Comparison of ENCODE assay signal across 1 cellular context in genomic region chr6:110179406-110180227, GRCh38.
A peak's percentile ranks its signal among the peaks of the same experiment; 100 is the strongest.
TF ChIP-seq lines count a peak whose summit lies in the region.

WASF1 (minus strand) TSS chr6:110179670; CDS start chr6:110127601, 52,069 bp downstream.

TF ChIP-seq in HEK293, 187 proteins besides CTCF, POLR2A, EP300 and RAD21 (continued from another document):
- TF ChIP-seq BCL11A (tag by site-specific recombination; IDR thresholded peaks at IDR 0.05; ENCODE audit: low read depth) (no peak), ZNF529 (tag by site-specific recombination; IDR thresholded peaks at IDR 0.05; ENCODE audit: insufficient replicate concordance) (no peak), ZNF184 (tag by site-specific recombination; IDR thresholded peaks at IDR 0.05) (peak; percentile 57; the same call in 1 of the 2 replicates)
